In genomic region chr1:153967109-153967999, GRCh38 we compare ENCODE assay signal across 1 cellular context.
TF ChIP-seq lines count a peak whose summit lies in the region.

A gene with protein sequence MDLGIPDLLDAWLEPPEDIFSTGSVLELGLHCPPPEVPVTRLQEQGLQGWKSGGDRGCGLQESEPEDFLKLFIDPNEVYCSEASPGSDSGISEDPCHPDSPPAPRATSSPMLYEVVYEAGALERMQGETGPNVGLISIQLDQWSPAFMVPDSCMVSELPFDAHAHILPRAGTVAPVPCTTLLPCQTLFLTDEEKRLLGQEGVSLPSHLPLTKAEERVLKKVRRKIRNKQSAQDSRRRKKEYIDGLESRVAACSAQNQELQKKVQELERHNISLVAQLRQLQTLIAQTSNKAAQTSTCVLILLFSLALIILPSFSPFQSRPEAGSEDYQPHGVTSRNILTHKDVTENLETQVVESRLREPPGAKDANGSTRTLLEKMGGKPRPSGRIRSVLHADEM (plus strand): TSS chr1:153967902. CDS start chr1:153968526, 624 bp downstream.

TF ChIP-seq in WTC11, 78 proteins besides CTCF, POLR2A, EP300 and RAD21 (continued from another document):
- TF ChIP-seq E2F5 (CRISPR knock-in tag; IDR thresholded peaks at IDR 0.05) = 0 out of 2 replicates have a peak, but pooled peaks have one; percentile 27
